In the genomic region with DNA sequence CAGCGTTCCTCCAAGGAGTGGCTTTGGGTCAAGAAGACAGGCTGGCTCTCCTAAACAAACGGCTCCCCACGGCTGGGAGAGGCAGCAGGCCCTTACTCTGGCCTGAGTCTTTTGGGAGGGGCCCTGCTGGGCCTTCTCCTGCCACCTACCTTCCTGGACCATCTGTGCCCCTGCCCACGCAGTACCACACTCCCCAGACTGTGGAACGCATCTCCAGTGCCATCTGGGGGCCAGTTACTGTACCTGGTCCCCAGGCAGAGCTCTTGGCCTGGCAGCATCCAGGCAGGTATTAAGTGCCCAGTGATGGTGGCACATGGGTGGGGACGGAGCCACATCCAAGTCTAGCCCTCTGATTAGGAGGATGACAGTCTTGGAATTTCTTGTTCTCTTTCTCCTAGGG, we compare ENCODE assay signal across 8 cellular contexts. TPM values are rescaled to one million over a fixed set of nuclear protein-coding genes. Genes with fewer than 3 reads are reported as not detected.
DNase-seq lines count a peak whose midpoint lies in the region; ATAC-seq and TF ChIP-seq lines count a peak whose summit lies in the region.

No MANE protein-coding gene starts in this region.

- peaks cover 0 to 1% (median 0%) of the 10 kb centered on the region in 3 donors for H3K27me3 Mint-ChIP-seq in CD14-positive monocyte (ENCODE audit: low read depth in 3 of 3)

- TF ChIP-seq CTCF in CD14-positive monocyte (IDR thresholded peaks at IDR 0.05) (peak; percentile 40), HEK293 (tag by site-specific recombination; IDR thresholded peaks at IDR 0.05) (peak; percentile 37; the same call in 1 of the 2 replicates)

- H3K9me3 Mint-ChIP-seq in CD14-positive monocyte, result no peaks in the 10 kb centered on the region

- intact Hi-C loops in CD14-positive monocyte (cut with micrococcal nuclease), result loop anchor here in 1 of 2 donors (5.0 to 10.0 kb wide), 2 partner anchors 38 to 165 kb away; a partner anchor contains a TSS

- no peak overlapping the region for H3K4me3 ChIP-seq in HEK293 (ENCODE audit: low read depth, low read length)

- H3K4me3 Mint-ChIP-seq in CD14-positive monocyte, result no peak overlapping the region

- H3K4me1 ChIP-seq in HEK293 (ENCODE audit: control insufficient read depth, insufficient read depth, low read length), result no peaks in the 10 kb centered on the region

- CTCF ChIA-PET in HEK293 (lab: Yijun Ruan, JAX), result no interaction called here

- peaks cover 4% of the 10 kb centered on the region for H3K4me1 Mint-ChIP-seq in CD14-positive monocyte

- DNase-seq in CD14-positive monocyte (ENCODE audit: low spot score) (no peak), islet precursor cell (peak; percentile 43), KG1 (lab: John Stamatoyannopoulos, UW) (no peak), erythroblast (lab: John Stamatoyannopoulos, UW) (no peak), glomerular visceral epithelial cell (ENCODE audit: extremely low spot score) (no peak)
- peak; percentile 48 for DNase-seq in activated CD4-positive, alpha-beta T cell treated with anti-CD3 and anti-CD28 coated beads for 1 hour

- H3K36me3 Mint-ChIP-seq in CD14-positive monocyte, result peaks cover 22 to 33% of the 10 kb centered on the region in 2 donors

- no peak for ATAC-seq in HG02938 (IDR thresholded peaks at IDR 0.05; ENCODE audit: unreplicated experiment)

- H3K9me3 ChIP-seq in HEK293 (ENCODE audit: control insufficient read depth, insufficient read depth, low read depth, low read length), result no peaks in the 10 kb centered on the region

- H3K36me3 ChIP-seq in HEK293 (ENCODE audit: control insufficient read depth in 2 of 2, insufficient read depth in 1 of 2, low read length in 2 of 2), result peaks cover 0 to 14% of the 10 kb centered on the region in 2 experiments; a peak in 1 of 3 replicates

- POLR2A ChIA-PET in HEK293 (lab: Yijun Ruan, JAX), result interaction anchor here (1.2 kb wide), 1 partner anchor 10 kb away, joined by 4 read pairs; no protein-coding TSS in a partner anchor

- TF ChIP-seq POLR2A in erythroblast (IDR thresholded peaks at IDR 0.05; ENCODE audit: low read length), result no peak

- H3K27ac Mint-ChIP-seq in CD14-positive monocyte, result peak overlapping the region in 1 of 7 donors; percentile 43

- no peak overlapping the region for H3K27ac ChIP-seq in HEK293 (ENCODE audit: extremely low read depth, low read depth, low read length)

TF ChIP-seq in HEK293, 187 proteins besides CTCF, POLR2A, EP300 and RAD21:
- TF ChIP-seq ZFHX2 (tag by site-specific recombination; conservative IDR thresholded peaks at IDR 0.05) (peak; percentile 46), EGR2 (tag by site-specific recombination; IDR thresholded peaks at IDR 0.05; ENCODE audit: low read depth) (peak; percentile 59; the same call in 1 of the 2 replicates), TCF7L2 (IDR thresholded peaks at IDR 0.05; ENCODE audit: borderline replicate concordance, low read depth, low read length) (no peak)

RNA-seq across cellular contexts. Expression of a gene that starts 14.4 kb away (rescaled TPM):
- polyA plus RNA-seq in CD14-positive monocyte, result 10 to 100 TPM in 1 of 2 donors, 1 to 10 TPM in 1; 9.7 to 11.8 TPM

RNA-seq across cellular contexts. Expression of a gene that starts 14.5 kb away (rescaled TPM):
- 1 to 10 TPM; 5.4 to 6.1 TPM for polyA plus RNA-seq in CD14-positive monocyte

RNA-seq across cellular contexts. Expression of a gene that starts 16.9 kb away (rescaled TPM):
- polyA plus RNA-seq in CD14-positive monocyte, result 10 to 100 TPM; 38.2 to 50.0 TPM

RNA-seq across cellular contexts. Expression of a gene that starts 28.5 kb away (rescaled TPM):
- 100 to 1,000 TPM in 1 of 2 donors, 10 to 100 TPM in 1; 65.7 to 104 TPM for polyA plus RNA-seq in CD14-positive monocyte

RNA-seq across cellular contexts. Expression of a gene that starts 54.1 kb away (rescaled TPM):
- 1 to 10 TPM; 6.6 to 7.4 TPM for polyA plus RNA-seq in CD14-positive monocyte

Comparison
In these comparisons a context has a peak if more than half of its experiments do, and no peak if none do; other contexts are left out.
1. DNase-seq: peak in activated CD4-positive, alpha-beta T cell treated with anti-CD3 and anti-CD28 coated beads for 1 hour (single experiment) and islet precursor cell (single experiment); none in CD14-positive monocyte (single experiment), KG1 (single experiment), erythroblast (0 of 2) and glomerular visceral epithelial cell (single experiment).